ENCODE assay signal across 7 cellular contexts in genomic region chr22:30667486-30668305, GRCh38. TPM values are rescaled to one million over a fixed set of nuclear protein-coding genes. Genes with fewer than 3 reads are reported as not detected.
A peak's percentile ranks its signal among the peaks of the same experiment; 100 is the strongest.
DNase-seq lines count a peak whose midpoint lies in the region; ATAC-seq and TF ChIP-seq lines count a peak whose summit lies in the region.

DUSP18 (minus strand) TSS chr22:30667875; CDS start chr22:30664003, 3,872 bp downstream.

- no peaks in the 10 kb centered on the region for H3K4me1 ChIP-seq in hepatocyte (ENCODE audit: insufficient read depth)

- WGBS in hepatocyte (ENCODE audit: low lambda C conversion rate, missing lambda C conversion rate): 0% methylated on average over 56 of the region's 72 CpGs

- H3K4me3 ChIP-seq in hepatocyte: peak within 1 kb of the TSS; percentile 66

- H3K9me3 ChIP-seq in hepatocyte (ENCODE audit: low read depth): no peaks in the 10 kb centered on the region

- no peaks in the 10 kb centered on the region for H3K79me2 ChIP-seq in hepatocyte

- H4K20me1 ChIP-seq in hepatocyte (ENCODE audit: insufficient read depth, poor library complexity, severe bottlenecking): no peaks in the 10 kb centered on the region

- H3K36me3 ChIP-seq in hepatocyte (replicated peaks; ENCODE audit: insufficient read depth, low read depth): no peaks in the 10 kb centered on the region

- peak within 1 kb of the TSS; percentile 81 for H3K27ac ChIP-seq in hepatocyte

- H2AFZ ChIP-seq in hepatocyte: peak within 1 kb of the TSS; percentile 93

- TF ChIP-seq POLR2A in GM18505 (IDR thresholded peaks at IDR 0.05; ENCODE audit: borderline replicate concordance, extremely low read depth, insufficient read depth, insufficient read length): peak; percentile 45

- DNase-seq in NCI-H2029 (lab: John Stamatoyannopoulos, UW): peak; percentile 76
- DNase-seq in T-helper 9 cell: peak; percentile 94
- peak; percentile 96 for DNase-seq in astrocyte of the hippocampus (ENCODE audit: low read depth, low spot score)
- DNase-seq in hepatocyte (ENCODE audit: low spot score): peak; percentile 96
- DNase-seq in renal cortical epithelial cell (ENCODE audit: low read depth): peak; percentile 62

- H3K9me2 ChIP-seq in hepatocyte (replicated peaks; ENCODE audit: insufficient read depth): no peaks in the 10 kb centered on the region

- ATAC-seq in GM18505 (IDR thresholded peaks at IDR 0.05; ENCODE audit: unreplicated experiment) (peak; percentile 86), HG02970 (IDR thresholded peaks at IDR 0.05; ENCODE audit: low FRiP score, unreplicated experiment) (peak; percentile 83)

- H3K4me2 ChIP-seq in hepatocyte: peak within 1 kb of the TSS; percentile 86

- H3K27me3 ChIP-seq in hepatocyte: peaks cover 7% of the 10 kb centered on the region

- peak; percentile 30 for TF ChIP-seq CTCF in hepatocyte (IDR thresholded peaks at IDR 0.05; ENCODE audit: poor library complexity)

RNA-seq across cellular contexts. Expression of gene DUSP18, which starts in this region (rescaled TPM):
- total RNA-seq in hepatocyte: 7.7 and 10.4 TPM in 2 replicates
- polyA plus RNA-seq in hepatocyte: 7.9 and 11.2 TPM in 2 replicates
- 8.2 and 19.5 TPM in 2 replicates for total RNA-seq in renal cortical epithelial cell

Comparison
In these comparisons a context has a peak if more than half of its experiments do, and no peak if none do; other contexts are left out.
1. Peak in every context shown above with its lines: DNase-seq, ATAC-seq, H3K4me3 ChIP-seq and H3K27ac ChIP-seq.